In genomic region chr1:89974211-89974610, GRCh38 we compare ENCODE assay signal across 23 cellular contexts.
"Had no signal": no experiment of that assay in that cellular context is flagged by ENCODE, and none has a peak within 500 bp of the region (broad histone marks: within the 10 kb centered on the region; RNA-seq: fewer than 3 reads in every experiment).

No MANE protein-coding gene starts in this region.

- DNase-seq: activated CD4-positive, alpha-beta T cell treated with anti-CD3 and anti-CD28 coated beads for 1 hour; activated CD8-positive, alpha-beta memory T cell treated with anti-CD3 and anti-CD28 coated beads for 24 hours; activated CD8-positive, alpha-beta memory T cell treated with anti-CD3 and anti-CD28 coated beads, Interleukin-2, amount 50 U/mL, for 4 hours; activated naive CD4-positive, alpha-beta T cell; activated naive CD8-positive, alpha-beta T cell treated with anti-CD3 and anti-CD28 coated beads for 36 hours; activated T-cell treated with anti-CD3 and anti-CD28 coated beads, Interleukin-2, amount 50 U/mL, for 24 hours; amniotic stem cell; colonic mucosa; gastrocnemius medialis; hypothalamus; mucosa of descending colon; naive thymus-derived CD4-positive, alpha-beta T cell; retina; spleen; stimulated activated CD4-positive, alpha-beta T cell treated with anti-CD3 and anti-CD28 coated beads, Interleukin-4, amount 100 ng/mL, for 24 hours; stimulated activated naive CD4-positive, alpha-beta T cell treated with Interleukin-2 at 50 U/mL for 16 hours; T-helper 1 cell; thyroid gland had no signal

- H3K9me3 Mint-ChIP-seq: activated naive CD8-positive, alpha-beta T cell treated with anti-CD3 and anti-CD28 coated beads for 36 hours; activated T-cell treated with anti-CD3 and anti-CD28 coated beads, Interleukin-2, amount 50 U/mL, for 24 hours; activated T-helper 2 cell treated with anti-CD3 and anti-CD28 coated beads, Interferon-gamma antibody, Interleukin-2, Interleukin-4, amounts not matched to agents 10 μg/mL and 5 μg/mL and 100 μg/mL, durations not matched to agents 14 hours and 24 hours and 36 hours; memory B cell; naive thymus-derived CD4-positive, alpha-beta T cell; neural crest cell had no signal

- H3K4me1 ChIP-seq: colonic mucosa, gastrocnemius medialis, thyroid gland had no signal

- H3K36me3 Mint-ChIP-seq: activated naive CD8-positive, alpha-beta T cell treated with anti-CD3 and anti-CD28 coated beads for 36 hours; memory B cell; naive thymus-derived CD4-positive, alpha-beta T cell had no signal

- H3K4me1 Mint-ChIP-seq: activated naive CD8-positive, alpha-beta T cell treated with anti-CD3 and anti-CD28 coated beads for 36 hours; memory B cell had no signal

- H3K27me3 ChIP-seq: colonic mucosa, esophagus muscularis mucosa, gastrocnemius medialis, spleen, thyroid gland had no signal

- H3K27me3 Mint-ChIP-seq: activated naive CD8-positive, alpha-beta T cell treated with anti-CD3 and anti-CD28 coated beads for 36 hours; activated T-cell treated with anti-CD3 and anti-CD28 coated beads, Interleukin-2, amount 50 U/mL, for 24 hours had no signal

- H3K9me3 ChIP-seq: colonic mucosa, esophagus muscularis mucosa, gastrocnemius medialis, mucosa of descending colon, spleen, thyroid gland had no signal

- H3K4me3 ChIP-seq: colonic mucosa, esophagus muscularis mucosa, gastrocnemius medialis, mucosa of descending colon, spleen, thyroid gland had no signal

- H3K27ac Mint-ChIP-seq: activated naive CD8-positive, alpha-beta T cell treated with anti-CD3 and anti-CD28 coated beads for 36 hours; activated T-cell treated with anti-CD3 and anti-CD28 coated beads, Interleukin-2, amount 50 U/mL, for 24 hours; activated T-helper 2 cell treated with anti-CD3 and anti-CD28 coated beads, Interferon-gamma antibody, Interleukin-2, Interleukin-4, amounts not matched to agents 10 μg/mL and 5 μg/mL and 100 μg/mL, durations not matched to agents 14 hours and 24 hours and 36 hours; memory B cell; progenitor cell of endocrine pancreas had no signal

- H3K4me3 Mint-ChIP-seq: activated naive CD8-positive, alpha-beta T cell treated with anti-CD3 and anti-CD28 coated beads for 36 hours; activated T-cell treated with anti-CD3 and anti-CD28 coated beads, Interleukin-2, amount 50 U/mL, for 24 hours; memory B cell; naive thymus-derived CD4-positive, alpha-beta T cell; neural crest cell had no signal

- H3K36me3 ChIP-seq: colonic mucosa, esophagus muscularis mucosa, gastrocnemius medialis, spleen, thyroid gland had no signal

- H3K27ac ChIP-seq: colonic mucosa, gastrocnemius medialis, thyroid gland had no signal
